19 cellular contexts compared by ENCODE assay signal in genomic region chr1:21098186-21098915, GRCh38.
"Had no signal": no experiment of that assay in that cellular context is flagged by ENCODE, and none has a peak within 500 bp of the region (broad histone marks: within the 10 kb centered on the region; RNA-seq: fewer than 3 reads in every experiment).

No MANE protein-coding gene starts in this region.

- H3K36me3 ChIP-seq: brain microvascular endothelial cell, esophagus muscularis mucosa, left ventricle myocardium inferior, upper lobe of left lung had no signal

- ATAC-seq: activated CD8-positive, alpha-beta T cell treated with anti-CD3 and anti-CD28 coated beads, Interleukin-2, amount 10 ng/mL, durations not matched to agents 7 days and 5 days; psoas muscle; sciatic nerve; stimulated activated naive CD8-positive, alpha-beta T cell treated with anti-CD3 and anti-CD28 coated beads, Interleukin-15, amount 100 ng/mL, for 72 hours had no signal

- H3K9me3 ChIP-seq: esophagus muscularis mucosa, left ventricle myocardium inferior, psoas muscle, testis, upper lobe of left lung had no signal

- H3K27me3 Mint-ChIP-seq: activated B cell treated with CpG ODN at 0.5 μM for 24 hours; activated CD4-positive, alpha-beta T cell treated with anti-CD3 and anti-CD28 coated beads, Interleukin-2, amount 10 ng/mL, durations not matched to agents 24 days and 14 days; activated T-helper 17 cell treated with anti-CD3 and anti-CD28 coated beads, Interleukin-2, amount 50 U/mL, for 72 hours; stimulated activated naive CD8-positive, alpha-beta T cell treated with anti-CD3 and anti-CD28 coated beads, Interleukin-15, amount 100 ng/mL, for 72 hours had no signal

- H3K4me3 Mint-ChIP-seq: activated B cell treated with CpG ODN at 0.5 μM for 24 hours; activated CD4-positive, alpha-beta T cell treated with anti-CD3 and anti-CD28 coated beads, Interleukin-2, amount 10 ng/mL, durations not matched to agents 24 days and 14 days; activated CD8-positive, alpha-beta T cell treated with anti-CD3 and anti-CD28 coated beads, Interleukin-2, amount 10 ng/mL, durations not matched to agents 7 days and 5 days; activated T-helper 17 cell treated with anti-CD3 and anti-CD28 coated beads, Interleukin-2, amount 50 U/mL, for 72 hours; nephron; stimulated activated naive CD8-positive, alpha-beta T cell treated with anti-CD3 and anti-CD28 coated beads, Interleukin-15, amount 100 ng/mL, for 72 hours had no signal

- H3K4me1 Mint-ChIP-seq: nephron; stimulated activated naive CD8-positive, alpha-beta T cell treated with anti-CD3 and anti-CD28 coated beads, Interleukin-15, amount 100 ng/mL, for 72 hours had no signal

- H3K27ac Mint-ChIP-seq: activated B cell treated with CpG ODN at 0.5 μM for 24 hours; activated CD4-positive, alpha-beta T cell treated with anti-CD3 and anti-CD28 coated beads, Interleukin-2, amount 10 ng/mL, durations not matched to agents 24 days and 14 days; activated CD8-positive, alpha-beta T cell treated with anti-CD3 and anti-CD28 coated beads, Interleukin-2, amount 10 ng/mL, durations not matched to agents 7 days and 5 days; activated T-helper 17 cell treated with anti-CD3 and anti-CD28 coated beads, Interleukin-2, amount 50 U/mL, for 72 hours; nephron; stimulated activated naive CD8-positive, alpha-beta T cell treated with anti-CD3 and anti-CD28 coated beads, Interleukin-15, amount 100 ng/mL, for 72 hours had no signal

- H3K4me1 ChIP-seq: testis had no signal

- H3K27ac ChIP-seq: brain microvascular endothelial cell, esophagus muscularis mucosa, hepatocyte, left ventricle myocardium inferior, psoas muscle, testis, upper lobe of left lung had no signal

- H3K4me3 ChIP-seq: esophagus muscularis mucosa, hepatocyte, left ventricle myocardium inferior, psoas muscle, testis, upper lobe of left lung had no signal

- DNase-seq: activated B cell treated with CpG ODN at 0.5 μM for 24 hours; activated CD4-positive, alpha-beta T cell treated with anti-CD3 and anti-CD28 coated beads, Interleukin-2, amount 10 ng/mL, durations not matched to agents 24 days and 14 days; activated CD8-positive, alpha-beta memory T cell treated with anti-CD3 and anti-CD28 coated beads, Interleukin-2, amount 50 U/mL, for 48 hours; activated CD8-positive, alpha-beta T cell treated with anti-CD3 and anti-CD28 coated beads, Interleukin-2, amount 10 ng/mL, durations not matched to agents 7 days and 5 days; activated naive CD4-positive, alpha-beta T cell treated with Interleukin-2 at 50 U/mL for 16 hours; anterior cingulate cortex; brain microvascular endothelial cell; kidney; left ventricle myocardium inferior; mesendoderm; psoas muscle; stimulated activated naive CD8-positive, alpha-beta T cell treated with anti-CD3 and anti-CD28 coated beads, Interleukin-15, amount 100 ng/mL, for 72 hours; testis; upper lobe of left lung had no signal

- H3K9me3 Mint-ChIP-seq: activated B cell treated with CpG ODN at 0.5 μM for 24 hours; activated CD4-positive, alpha-beta T cell treated with anti-CD3 and anti-CD28 coated beads, Interleukin-2, amount 10 ng/mL, durations not matched to agents 24 days and 14 days; activated T-helper 17 cell treated with anti-CD3 and anti-CD28 coated beads, Interleukin-2, amount 50 U/mL, for 72 hours; stimulated activated naive CD8-positive, alpha-beta T cell treated with anti-CD3 and anti-CD28 coated beads, Interleukin-15, amount 100 ng/mL, for 72 hours had no signal
